ENCODE assay signal across 8 cellular contexts in genomic region chr5:90932052-90932699, GRCh38.
DNase-seq lines count a peak whose midpoint lies in the region; ATAC-seq, FAIRE-seq and TF ChIP-seq lines count a peak whose summit lies in the region.

No MANE protein-coding gene starts in this region.

- no peak for DNase-seq in BJ (ENCODE audit: low read depth)
- peak; percentile 89 for DNase-seq in HT-29 (ENCODE audit: low spot score)
- DNase-seq in SKM-1 treated with dmso at 0.1 percent for 144 hours (lab: John Stamatoyannopoulos, UW; ENCODE audit: unreplicated experiment), result peak; percentile 50
- no peak for DNase-seq in mesothelial cell of epicardium (ENCODE audit: low spot score in 2 of 2, unreplicated experiment in 2 of 2)
- DNase-seq in upper lobe of left lung, result peak in 1 of 2 donors; percentile 40
- DNase-seq in posterior vena cava (ENCODE audit: low spot score), result no peak

- H3K4me3 Mint-ChIP-seq in mesothelial cell of epicardium, result no peak overlapping the region

- TF ChIP-seq EP300 in upper lobe of left lung (IDR thresholded peaks at IDR 0.05), result peak in 1 of 4 donors; percentile 53

- H3K36me3 ChIP-seq in BJ (ENCODE audit: control insufficient read depth, insufficient read depth, low read length) (no peaks in the 10 kb centered on the region), upper lobe of left lung (no peaks in the 10 kb centered on the region)

- H3K27me3 ChIP-seq in BJ (ENCODE audit: control insufficient read depth, insufficient read depth, low read length) (no peaks in the 10 kb centered on the region), upper lobe of left lung (no peaks in the 10 kb centered on the region)

- H3K27me3 Mint-ChIP-seq in mesothelial cell of epicardium (ENCODE audit: low read depth), result no peaks in the 10 kb centered on the region

- FAIRE-seq in endometrium (lab: Jason Lieb, UNC), result peak; percentile 43

- peaks cover 4 to 11% (median 8%) of the 10 kb centered on the region in 4 donors for H3K4me1 ChIP-seq in upper lobe of left lung

- no peak overlapping the region for H3K27ac Mint-ChIP-seq in mesothelial cell of epicardium

- peak overlapping the region in 1 of 4 donors; percentile 63 for H3K27ac ChIP-seq in upper lobe of left lung

- H3K4me1 Mint-ChIP-seq in mesothelial cell of epicardium, result peaks cover 32% of the 10 kb centered on the region

- TF ChIP-seq POLR2A in upper lobe of left lung (IDR thresholded peaks at IDR 0.05), result no peak

- peaks cover 5% of the 10 kb centered on the region for H3K9me3 Mint-ChIP-seq in mesothelial cell of epicardium

- POLR2A ChIA-PET in BJ (lab: Charles Lee), result interaction anchor here (1.4 kb wide), 1 partner anchor 451 kb away, joined by 4 read pairs; the partner anchor contains the start of gene ARRDC3

- H3K4me3 ChIP-seq in BJ (ENCODE audit: low read depth, low read length) (no peak overlapping the region), upper lobe of left lung (no peak overlapping the region)

- peak; percentile 84 for TF ChIP-seq CTCF in BJ (IDR thresholded peaks at IDR 0.05; ENCODE audit: insufficient read depth, low read depth, low read length)
- peak; percentile 65 for TF ChIP-seq CTCF in GM12874 (IDR thresholded peaks at IDR 0.05; ENCODE audit: insufficient read depth, low read depth, low read length)
- TF ChIP-seq CTCF in mesothelial cell of epicardium (IDR thresholded peaks at IDR 0.05; ENCODE audit: unreplicated experiment), result peak; percentile 71
- TF ChIP-seq CTCF in upper lobe of left lung (IDR thresholded peaks at IDR 0.05), result peak in 5 of 6 experiments; percentile 67 to 81 (median 71)

- WGBS in upper lobe of left lung, 2 donors, result 1 to 4% methylated on average over 4 of the region's 4 CpGs

- CTCF ChIA-PET in BJ (lab: Yijun Ruan, JAX), result interaction anchor here (0.7 to 5.9 kb wide), 34 partner anchors 9 to 492 kb away, joined by 3 to 106 read pairs (median 4); partner anchors contain the start of gene ARRDC3

- ATAC-seq in upper lobe of left lung (ENCODE audit: low FRiP score in 2 of 2), result peak in 1 of 2 donors; percentile 85

- peaks cover 0 to 3% (median 0%) of the 10 kb centered on the region in 4 donors for H3K9me3 ChIP-seq in upper lobe of left lung

- H3K36me3 Mint-ChIP-seq in mesothelial cell of epicardium, result peaks cover 6% of the 10 kb centered on the region

- intact Hi-C loops in posterior vena cava (cut with DNase I), result loop anchor here in 1 of 2 donors (10.0 kb wide), 1 partner anchor 483 kb away; no protein-coding TSS in a partner anchor

Comparison
In these comparisons a context has a peak if more than half of its experiments do, and no peak if none do; other contexts are left out.
1. DNase-seq: peak in HT-29 (single experiment) and SKM-1 treated with dmso at 0.1 percent for 144 hours (single experiment); none in BJ (single experiment), mesothelial cell of epicardium (0 of 2) and posterior vena cava (single experiment).
2. Peak in every context shown above with its lines, with median percentiles within 50 percentile points of each other: CTCF ChIP-seq.